Comparison of ENCODE assay signal across 1 cellular context in genomic region chr7:74290590-74290950, GRCh38.
TF ChIP-seq lines count a peak whose summit lies in the region.

No MANE protein-coding gene starts in this region.

TF ChIP-seq in HepG2, 621 proteins besides CTCF, POLR2A, EP300 and RAD21 (continues in another document):
- TF ChIP-seq ARID4A (CRISPR knock-in tag; IDR thresholded peaks at IDR 0.05; ENCODE audit: borderline replicate concordance), result peak; percentile 50; the same call in 1 of the 2 replicates
- TF ChIP-seq HDAC1 (CRISPR knock-in tag; IDR thresholded peaks at IDR 0.05), result no peak
- no peak for TF ChIP-seq ZNF124 (CRISPR knock-in tag; IDR thresholded peaks at IDR 0.05)
- TF ChIP-seq HNRNPL (IDR thresholded peaks at IDR 0.05; ENCODE audit: low read depth, low read length), result peak; percentile 37
- TF ChIP-seq SATB2 (CRISPR knock-in tag; IDR thresholded peaks at IDR 0.05), result no peak
- TF ChIP-seq IKZF1 (IDR thresholded peaks at IDR 0.05), result no peak
- no peak for TF ChIP-seq YY1 (IDR thresholded peaks at IDR 0.05; ENCODE audit: insufficient read depth, insufficient replicate concordance, low read depth, low read length)
- no peak for TF ChIP-seq CBX5 (CRISPR knock-in tag; IDR thresholded peaks at IDR 0.05; ENCODE audit: borderline replicate concordance)
- TF ChIP-seq ZNF547 (CRISPR knock-in tag; IDR thresholded peaks at IDR 0.05), result no peak
- TF ChIP-seq MYC (CRISPR knock-in tag; IDR thresholded peaks at IDR 0.05; ENCODE audit: borderline replicate concordance), result peak; percentile 44; the same call in 1 of the 2 replicates
- TF ChIP-seq MXI1 (IDR thresholded peaks at IDR 0.05; ENCODE audit: borderline replicate concordance, low read depth, low read length), result 0 out of 3 replicates have a peak, but pooled peaks have one; percentile 19
- TF ChIP-seq, protein P1, sequence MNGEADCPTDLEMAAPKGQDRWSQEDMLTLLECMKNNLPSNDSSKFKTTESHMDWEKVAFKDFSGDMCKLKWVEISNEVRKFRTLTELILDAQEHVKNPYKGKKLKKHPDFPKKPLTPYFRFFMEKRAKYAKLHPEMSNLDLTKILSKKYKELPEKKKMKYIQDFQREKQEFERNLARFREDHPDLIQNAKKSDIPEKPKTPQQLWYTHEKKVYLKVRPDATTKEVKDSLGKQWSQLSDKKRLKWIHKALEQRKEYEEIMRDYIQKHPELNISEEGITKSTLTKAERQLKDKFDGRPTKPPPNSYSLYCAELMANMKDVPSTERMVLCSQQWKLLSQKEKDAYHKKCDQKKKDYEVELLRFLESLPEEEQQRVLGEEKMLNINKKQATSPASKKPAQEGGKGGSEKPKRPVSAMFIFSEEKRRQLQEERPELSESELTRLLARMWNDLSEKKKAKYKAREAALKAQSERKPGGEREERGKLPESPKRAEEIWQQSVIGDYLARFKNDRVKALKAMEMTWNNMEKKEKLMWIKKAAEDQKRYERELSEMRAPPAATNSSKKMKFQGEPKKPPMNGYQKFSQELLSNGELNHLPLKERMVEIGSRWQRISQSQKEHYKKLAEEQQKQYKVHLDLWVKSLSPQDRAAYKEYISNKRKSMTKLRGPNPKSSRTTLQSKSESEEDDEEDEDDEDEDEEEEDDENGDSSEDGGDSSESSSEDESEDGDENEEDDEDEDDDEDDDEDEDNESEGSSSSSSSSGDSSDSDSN (CRISPR knock-in tag; IDR thresholded peaks at IDR 0.05), result 0 out of 2 replicates have a peak, but pooled peaks have one; percentile 41
- no peak for TF ChIP-seq NCOA1 (CRISPR knock-in tag; IDR thresholded peaks at IDR 0.05)
- TF ChIP-seq GATA4 (IDR thresholded peaks at IDR 0.05; ENCODE audit: borderline replicate concordance, low read depth), result no peak
- no peak for TF ChIP-seq CENPBD1 (CRISPR knock-in tag; IDR thresholded peaks at IDR 0.05; ENCODE audit: borderline replicate concordance, low read depth)
- no peak for TF ChIP-seq REST (IDR thresholded peaks at IDR 0.05; ENCODE audit: borderline replicate concordance in 1 of 2, low read depth in 1 of 2, low read length in 2 of 2)
- TF ChIP-seq, protein P2, sequence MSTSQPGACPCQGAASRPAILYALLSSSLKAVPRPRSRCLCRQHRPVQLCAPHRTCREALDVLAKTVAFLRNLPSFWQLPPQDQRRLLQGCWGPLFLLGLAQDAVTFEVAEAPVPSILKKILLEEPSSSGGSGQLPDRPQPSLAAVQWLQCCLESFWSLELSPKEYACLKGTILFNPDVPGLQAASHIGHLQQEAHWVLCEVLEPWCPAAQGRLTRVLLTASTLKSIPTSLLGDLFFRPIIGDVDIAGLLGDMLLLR (CRISPR knock-in tag; IDR thresholded peaks at IDR 0.05), result no peak
- TF ChIP-seq, protein P3, sequence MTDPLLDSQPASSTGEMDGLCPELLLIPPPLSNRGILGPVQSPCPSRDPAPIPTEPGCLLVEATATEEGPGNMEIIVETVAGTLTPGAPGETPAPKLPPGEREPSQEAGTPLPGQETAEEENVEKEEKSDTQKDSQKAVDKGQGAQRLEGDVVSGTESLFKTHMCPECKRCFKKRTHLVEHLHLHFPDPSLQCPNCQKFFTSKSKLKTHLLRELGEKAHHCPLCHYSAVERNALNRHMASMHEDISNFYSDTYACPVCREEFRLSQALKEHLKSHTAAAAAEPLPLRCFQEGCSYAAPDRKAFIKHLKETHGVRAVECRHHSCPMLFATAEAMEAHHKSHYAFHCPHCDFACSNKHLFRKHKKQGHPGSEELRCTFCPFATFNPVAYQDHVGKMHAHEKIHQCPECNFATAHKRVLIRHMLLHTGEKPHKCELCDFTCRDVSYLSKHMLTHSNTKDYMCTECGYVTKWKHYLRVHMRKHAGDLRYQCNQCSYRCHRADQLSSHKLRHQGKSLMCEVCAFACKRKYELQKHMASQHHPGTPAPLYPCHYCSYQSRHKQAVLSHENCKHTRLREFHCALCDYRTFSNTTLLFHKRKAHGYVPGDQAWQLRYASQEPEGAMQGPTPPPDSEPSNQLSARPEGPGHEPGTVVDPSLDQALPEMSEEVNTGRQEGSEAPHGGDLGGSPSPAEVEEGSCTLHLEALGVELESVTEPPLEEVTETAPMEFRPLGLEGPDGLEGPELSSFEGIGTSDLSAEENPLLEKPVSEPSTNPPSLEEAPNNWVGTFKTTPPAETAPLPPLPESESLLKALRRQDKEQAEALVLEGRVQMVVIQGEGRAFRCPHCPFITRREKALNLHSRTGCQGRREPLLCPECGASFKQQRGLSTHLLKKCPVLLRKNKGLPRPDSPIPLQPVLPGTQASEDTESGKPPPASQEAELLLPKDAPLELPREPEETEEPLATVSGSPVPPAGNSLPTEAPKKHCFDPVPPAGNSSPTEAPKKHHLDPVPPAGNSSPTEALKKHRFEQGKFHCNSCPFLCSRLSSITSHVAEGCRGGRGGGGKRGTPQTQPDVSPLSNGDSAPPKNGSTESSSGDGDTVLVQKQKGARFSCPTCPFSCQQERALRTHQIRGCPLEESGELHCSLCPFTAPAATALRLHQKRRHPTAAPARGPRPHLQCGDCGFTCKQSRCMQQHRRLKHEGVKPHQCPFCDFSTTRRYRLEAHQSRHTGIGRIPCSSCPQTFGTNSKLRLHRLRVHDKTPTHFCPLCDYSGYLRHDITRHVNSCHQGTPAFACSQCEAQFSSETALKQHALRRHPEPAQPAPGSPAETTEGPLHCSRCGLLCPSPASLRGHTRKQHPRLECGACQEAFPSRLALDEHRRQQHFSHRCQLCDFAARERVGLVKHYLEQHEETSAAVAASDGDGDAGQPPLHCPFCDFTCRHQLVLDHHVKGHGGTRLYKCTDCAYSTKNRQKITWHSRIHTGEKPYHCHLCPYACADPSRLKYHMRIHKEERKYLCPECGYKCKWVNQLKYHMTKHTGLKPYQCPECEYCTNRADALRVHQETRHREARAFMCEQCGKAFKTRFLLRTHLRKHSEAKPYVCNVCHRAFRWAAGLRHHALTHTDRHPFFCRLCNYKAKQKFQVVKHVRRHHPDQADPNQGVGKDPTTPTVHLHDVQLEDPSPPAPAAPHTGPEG (CRISPR knock-in tag; IDR thresholded peaks at IDR 0.05), result 0 out of 2 replicates have a peak, but pooled peaks have one; percentile 11
- 0 out of 2 replicates have a peak, but pooled peaks have one; percentile 38 for TF ChIP-seq ZNF746 (CRISPR knock-in tag; IDR thresholded peaks at IDR 0.05)
- no peak for TF ChIP-seq CERS6 (CRISPR knock-in tag; IDR thresholded peaks at IDR 0.05)
- peak; percentile 27 for TF ChIP-seq XRCC5 (optimal IDR thresholded peaks at IDR 0.05; ENCODE audit: low read length)
- TF ChIP-seq MYPOP (CRISPR knock-in tag; IDR thresholded peaks at IDR 0.05), result no peak
- TF ChIP-seq ZNF350 (CRISPR knock-in tag; IDR thresholded peaks at IDR 0.05; ENCODE audit: borderline replicate concordance, low read depth), result peak; percentile 7
- no peak for TF ChIP-seq MIER2 (CRISPR knock-in tag; IDR thresholded peaks at IDR 0.05)
- no peak for TF ChIP-seq ZNF775 (CRISPR knock-in tag; IDR thresholded peaks at IDR 0.05; ENCODE audit: borderline replicate concordance)
- no peak for TF ChIP-seq CEBPG (CRISPR knock-in tag; IDR thresholded peaks at IDR 0.05)
- TF ChIP-seq FOSL1 (CRISPR knock-in tag; IDR thresholded peaks at IDR 0.05; ENCODE audit: borderline replicate concordance), result no peak
- no peak for TF ChIP-seq FOSL2 (CRISPR knock-in tag; IDR thresholded peaks at IDR 0.05)
- no peak for TF ChIP-seq ZNF562 (CRISPR knock-in tag; IDR thresholded peaks at IDR 0.05; ENCODE audit: borderline replicate concordance)
- peak; percentile 61 for TF ChIP-seq SAP130 (CRISPR knock-in tag; IDR thresholded peaks at IDR 0.05; ENCODE audit: low read depth)
- no peak for TF ChIP-seq ETV5 (CRISPR knock-in tag; IDR thresholded peaks at IDR 0.05; ENCODE audit: borderline replicate concordance)
- no peak for TF ChIP-seq MLX (CRISPR knock-in tag; IDR thresholded peaks at IDR 0.05)
